Comparison of ENCODE assay signal across 22 cellular contexts in genomic region chr6:12467706-12468670, GRCh38.
A peak's percentile ranks its signal among the peaks of the same experiment; 100 is the strongest.
DNase-seq lines count a peak whose midpoint lies in the region; TF ChIP-seq lines count a peak whose summit lies in the region.
"Had no signal": no experiment of that assay in that cellular context is flagged by ENCODE, and none has a peak within 500 bp of the region (broad histone marks: within the 10 kb centered on the region; RNA-seq: fewer than 3 reads in every experiment).

No MANE protein-coding gene starts in this region.

- in situ Hi-C loops in brain microvascular endothelial cell (cut with HindIII; ENCODE audit: low pct_ligation_motif_present, low sequenced_read_pairs) = no loop called here

- H3K27ac ChIP-seq in BLaER1 = no peak overlapping the region
- no peak overlapping the region for H3K27ac ChIP-seq in trophoblast cell (ENCODE audit: low read depth, low read length)
- no peak overlapping the region for H3K27ac ChIP-seq in brain microvascular endothelial cell
- H3K27ac ChIP-seq in testis = no peak overlapping the region
- H3K27ac ChIP-seq: foreskin keratinocyte, psoas muscle, SJCRH30 had no signal

- H3K4me2 ChIP-seq in BLaER1 = 0 out of 2 replicates have a peak overlapping the region, but pooled peaks have one; percentile 13
- H3K4me2 ChIP-seq in trophoblast cell (ENCODE audit: low read length) = no peak overlapping the region

- H2BK5ac ChIP-seq in trophoblast cell (ENCODE audit: low read depth, low read length, poor library complexity) = no peak overlapping the region

- no CpG with 5 or more reads among the region's 8 CpGs for WGBS in trophoblast cell (ENCODE audit: extremely low coverage, insufficient coverage, insufficient read length)
- 16 to 37% methylated on average over 8 of the region's 8 CpGs for WGBS in testis, 2 donors

- no peak overlapping the region for H2BK120ac ChIP-seq in trophoblast cell (ENCODE audit: insufficient read depth, low read length, poor library complexity)

- H2AFZ ChIP-seq in trophoblast cell (ENCODE audit: insufficient read depth, low read length, poor library complexity) = no peak overlapping the region

- no peaks in the 10 kb centered on the region for H4K20me1 ChIP-seq in BLaER1

- H3K4me1 ChIP-seq in BLaER1 (peaks cover 7% of the 10 kb centered on the region; the same call in 1 of the 2 replicates), trophoblast cell (ENCODE audit: control insufficient read depth in 1 of 2, insufficient read depth in 2 of 2, low read length in 2 of 2) (no peaks in the 10 kb centered on the region), testis (no peaks in the 10 kb centered on the region)
- H3K4me1 ChIP-seq: psoas muscle, SJCRH30 had no signal

- H4K91ac ChIP-seq in trophoblast cell (ENCODE audit: low read depth, low read length) = no peak overlapping the region

- H3K36me3 ChIP-seq in BLaER1 = no peaks in the 10 kb centered on the region
- H3K36me3 ChIP-seq in trophoblast cell (ENCODE audit: control insufficient read depth in 1 of 2, insufficient read depth in 2 of 2, low read length in 2 of 2) = no peaks in the 10 kb centered on the region
- H3K36me3 ChIP-seq in brain microvascular endothelial cell (replicated peaks) = no peaks in the 10 kb centered on the region
- H3K36me3 ChIP-seq in testis (ENCODE audit: low read depth, missing control alignments) = no peaks in the 10 kb centered on the region
- H3K36me3 ChIP-seq: SJCRH30 had no signal

- H3K9me3 ChIP-seq in BLaER1 (no peaks in the 10 kb centered on the region), trophoblast cell (ENCODE audit: insufficient read depth, low read depth, low read length) (no peaks in the 10 kb centered on the region), testis (no peaks in the 10 kb centered on the region)
- H3K9me3 ChIP-seq: psoas muscle, SJCRH30 had no signal

- no peak overlapping the region for H3K18ac ChIP-seq in trophoblast cell (ENCODE audit: low read length)

- intact Hi-C loops in testis (cut with DNase I; ENCODE audit: low total_unique reads) = no loop called here

- H3K27me3 ChIP-seq in BLaER1 = no peaks in the 10 kb centered on the region
- H3K27me3 ChIP-seq in trophoblast cell (ENCODE audit: insufficient read depth, low read length) = no peaks in the 10 kb centered on the region
- no peaks in the 10 kb centered on the region for H3K27me3 ChIP-seq in brain microvascular endothelial cell (replicated peaks)
- no peaks in the 10 kb centered on the region for H3K27me3 ChIP-seq in testis
- H3K27me3 ChIP-seq: foreskin keratinocyte, SJCRH30 had no signal

- no peak overlapping the region for H2BK12ac ChIP-seq in trophoblast cell (ENCODE audit: low read length)

- H3K79me2 ChIP-seq in trophoblast cell (ENCODE audit: control insufficient read depth, insufficient read depth, low read length, poor library complexity) = no peaks in the 10 kb centered on the region

- H3K14ac ChIP-seq in trophoblast cell (ENCODE audit: low read length) = no peak overlapping the region

- TF ChIP-seq CTCF in fibroblast of mammary gland (conservative IDR thresholded peaks at IDR 0.05; ENCODE audit: control insufficient read depth, insufficient read depth, low read depth, low read length) = no peak
- TF ChIP-seq CTCF in brain microvascular endothelial cell (IDR thresholded peaks at IDR 0.05; ENCODE audit: low read depth, low read length, missing control alignments) = no peak
- TF ChIP-seq CTCF in testis (IDR thresholded peaks at IDR 0.05) = no peak

- no peak overlapping the region for H4K8ac ChIP-seq in trophoblast cell (ENCODE audit: low read depth, low read length)

- no peak overlapping the region for H3K23ac ChIP-seq in trophoblast cell (ENCODE audit: low read length)

- no peak overlapping the region for H2AK5ac ChIP-seq in trophoblast cell (ENCODE audit: low read length)

- H3K4me3 ChIP-seq in BLaER1 (no peak overlapping the region), fibroblast of mammary gland (ENCODE audit: control insufficient read depth, low read depth, low read length) (no peak overlapping the region), trophoblast cell (ENCODE audit: low read depth, low read length) (no peak overlapping the region), brain microvascular endothelial cell (ENCODE audit: low read depth, low read length) (no peak overlapping the region), testis (peak overlapping the region in 1 of 2 donors; percentile 17)
- H3K4me3 ChIP-seq: psoas muscle, SJCRH30 had no signal

- TF ChIP-seq POLR2A in testis (IDR thresholded peaks at IDR 0.05) = no peak

- DNase-seq in NCI-H226 (peak; percentile 37), fibroblast of mammary gland (ENCODE audit: low read depth) (peak; percentile 21), trophoblast cell (peak; percentile 47 to 79), brain microvascular endothelial cell (no peak), 8988T (no peak), occipital lobe (lab: John Stamatoyannopoulos, UW) (no peak), testis (no peak)
- DNase-seq: activated CD4-positive, alpha-beta T cell treated with anti-CD3 and anti-CD28 coated beads for 4 hours; activated naive CD4-positive, alpha-beta T cell treated with anti-CD3 and anti-CD28 coated beads for 36 hours; activated T-cell treated with anti-CD3 and anti-CD28 coated beads for 4 hours; DMS53; effector CD4-positive, alpha-beta T cell; foreskin keratinocyte; MM.1S; naive thymus-derived CD4-positive, alpha-beta T cell; NCI-H2081; NCI-H524 treated with DMSO at 0.1 percent for 48 hours; psoas muscle; SJCRH30; stimulated activated naive CD8-positive, alpha-beta T cell treated with anti-CD3 and anti-CD28 coated beads, Interleukin-15, Interleukin-2, amounts not matched to agents 100 U/mL and 50 U/mL, for 24 hours; T1000 had no signal

- H3K9ac ChIP-seq in BLaER1 (no peak overlapping the region), trophoblast cell (ENCODE audit: low read length) (no peak overlapping the region)

- no peak overlapping the region for H4K12ac ChIP-seq in trophoblast cell (ENCODE audit: low read depth, low read length)

- no peak overlapping the region for H3K4ac ChIP-seq in trophoblast cell (ENCODE audit: low read depth, low read length)

- no peaks in the 10 kb centered on the region for H3K79me1 ChIP-seq in trophoblast cell (ENCODE audit: low read length)

Comparison
In these comparisons a context has a peak if more than half of its experiments do, and no peak if none do; other contexts are left out.
1. DNase-seq: peak in NCI-H226 (single experiment), fibroblast of mammary gland (single experiment) and trophoblast cell (2 of 2); none in brain microvascular endothelial cell (single experiment), 8988T (single experiment), occipital lobe (single experiment) and testis (single experiment).